In the genomic region with DNA sequence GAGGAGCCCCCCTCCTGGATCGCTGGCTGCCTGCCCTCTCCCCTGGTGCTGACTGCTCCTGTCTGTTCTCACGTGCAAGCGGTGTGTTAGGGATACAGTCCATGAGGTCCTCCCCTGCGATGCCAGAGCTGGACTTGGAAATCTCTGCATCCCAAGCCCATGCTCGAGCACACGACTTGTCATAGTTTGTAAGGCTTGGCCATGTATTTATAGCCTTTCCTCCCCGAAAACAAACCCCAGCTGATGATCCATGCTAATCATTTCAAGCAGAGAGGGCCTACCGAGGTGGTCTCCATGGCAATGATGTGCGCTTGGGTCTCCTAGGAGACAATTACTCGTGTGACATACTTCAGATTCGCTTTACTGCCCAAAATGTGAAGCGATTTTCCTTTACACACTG, we compare ENCODE assay signal across 19 cellular contexts.
"Had no signal": no experiment of that assay in that cellular context is flagged by ENCODE, and none has a peak within 500 bp of the region (broad histone marks: within the 10 kb centered on the region; RNA-seq: fewer than 3 reads in every experiment).

No MANE protein-coding gene starts in this region.

- H3K27me3 ChIP-seq: body of pancreas, gastrocnemius medialis, sigmoid colon had no signal

- H3K4me1 ChIP-seq: body of pancreas, gastrocnemius medialis, parathyroid adenoma, sigmoid colon had no signal

- H2AFZ ChIP-seq: parathyroid adenoma had no signal

- H3K9ac ChIP-seq: parathyroid adenoma had no signal

- H3K36me3 ChIP-seq: gastrocnemius medialis, sigmoid colon had no signal

- H3K27ac ChIP-seq: body of pancreas, coronary artery, gastrocnemius medialis, parathyroid adenoma, sigmoid colon had no signal

- DNase-seq: activated B cell treated with CpG ODN at 0.5 μM for 24 hours; activated CD4-positive, alpha-beta memory T cell treated with anti-CD3 and anti-CD28 coated beads, Interleukin-2, amount 10 ng/mL, durations not matched to agents 7 days and 5 days; activated CD4-positive, alpha-beta T cell treated with anti-CD3 and anti-CD28 coated beads for 4 hours; activated naive CD4-positive, alpha-beta T cell treated with Interleukin-2 at 50 U/mL for 16 hours; activated naive CD8-positive, alpha-beta T cell treated with anti-CD3 and anti-CD28 coated beads, Interleukin-2, amount 10 ng/mL, durations not matched to agents 7 days and 5 days; activated T-cell treated with anti-CD3 and anti-CD28 coated beads, Interleukin-2, amount 50 U/mL, for 24 hours; body of pancreas; erythroblast; gastrocnemius medialis; immature natural killer cell; mesenchymal stem cell; mucosa of descending colon; naive B cell; sigmoid colon; stimulated activated CD4-positive, alpha-beta T cell treated with anti-CD3 and anti-CD28 coated beads, Interleukin-4, amount 100 ng/mL, for 24 hours; T-cell had no signal

- H3K4me3 ChIP-seq: body of pancreas, coronary artery, gastrocnemius medialis, mucosa of descending colon, sigmoid colon had no signal

- ATAC-seq: body of pancreas; gastrocnemius medialis; mucosa of descending colon; stimulated activated memory B cell treated with anti-CD40 and anti-IgM and Interleukin-4, amounts not matched to agents 10 μg/mL and 1 μg/mL and 100 μg/mL, for 72 hours; T-cell had no signal

- H3K79me2 ChIP-seq: parathyroid adenoma had no signal

- H3K9me3 ChIP-seq: body of pancreas, gastrocnemius medialis, sigmoid colon had no signal
